1 cellular context compared by ENCODE assay signal in the genomic region with DNA sequence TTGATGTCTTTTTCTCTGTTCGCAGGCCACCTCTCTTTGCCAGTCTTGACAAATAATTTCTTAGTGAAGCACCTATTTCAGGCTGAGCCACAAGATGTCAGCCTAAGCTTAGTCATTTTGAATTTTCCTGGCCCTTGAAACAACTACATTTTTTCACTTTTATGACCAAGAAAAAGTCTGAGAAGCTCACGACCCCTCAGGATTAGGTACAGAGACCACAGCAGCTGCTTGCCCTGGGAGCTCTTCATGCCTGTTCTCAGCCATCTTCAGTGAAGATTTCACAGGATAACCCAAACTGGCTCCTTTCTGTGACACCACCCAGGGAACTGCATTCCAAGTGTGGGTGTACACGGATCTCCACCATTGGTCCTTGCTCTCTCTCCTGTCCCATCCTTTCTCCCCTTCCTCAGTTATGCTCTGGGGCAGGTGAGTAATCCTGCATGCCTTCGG.
TF ChIP-seq lines count a peak whose summit lies in the region.

No MANE protein-coding gene starts in this region.

TF ChIP-seq in GM23338, 12 proteins besides CTCF, POLR2A, EP300 and RAD21 (continued from another document):
- TF ChIP-seq, protein P1, sequence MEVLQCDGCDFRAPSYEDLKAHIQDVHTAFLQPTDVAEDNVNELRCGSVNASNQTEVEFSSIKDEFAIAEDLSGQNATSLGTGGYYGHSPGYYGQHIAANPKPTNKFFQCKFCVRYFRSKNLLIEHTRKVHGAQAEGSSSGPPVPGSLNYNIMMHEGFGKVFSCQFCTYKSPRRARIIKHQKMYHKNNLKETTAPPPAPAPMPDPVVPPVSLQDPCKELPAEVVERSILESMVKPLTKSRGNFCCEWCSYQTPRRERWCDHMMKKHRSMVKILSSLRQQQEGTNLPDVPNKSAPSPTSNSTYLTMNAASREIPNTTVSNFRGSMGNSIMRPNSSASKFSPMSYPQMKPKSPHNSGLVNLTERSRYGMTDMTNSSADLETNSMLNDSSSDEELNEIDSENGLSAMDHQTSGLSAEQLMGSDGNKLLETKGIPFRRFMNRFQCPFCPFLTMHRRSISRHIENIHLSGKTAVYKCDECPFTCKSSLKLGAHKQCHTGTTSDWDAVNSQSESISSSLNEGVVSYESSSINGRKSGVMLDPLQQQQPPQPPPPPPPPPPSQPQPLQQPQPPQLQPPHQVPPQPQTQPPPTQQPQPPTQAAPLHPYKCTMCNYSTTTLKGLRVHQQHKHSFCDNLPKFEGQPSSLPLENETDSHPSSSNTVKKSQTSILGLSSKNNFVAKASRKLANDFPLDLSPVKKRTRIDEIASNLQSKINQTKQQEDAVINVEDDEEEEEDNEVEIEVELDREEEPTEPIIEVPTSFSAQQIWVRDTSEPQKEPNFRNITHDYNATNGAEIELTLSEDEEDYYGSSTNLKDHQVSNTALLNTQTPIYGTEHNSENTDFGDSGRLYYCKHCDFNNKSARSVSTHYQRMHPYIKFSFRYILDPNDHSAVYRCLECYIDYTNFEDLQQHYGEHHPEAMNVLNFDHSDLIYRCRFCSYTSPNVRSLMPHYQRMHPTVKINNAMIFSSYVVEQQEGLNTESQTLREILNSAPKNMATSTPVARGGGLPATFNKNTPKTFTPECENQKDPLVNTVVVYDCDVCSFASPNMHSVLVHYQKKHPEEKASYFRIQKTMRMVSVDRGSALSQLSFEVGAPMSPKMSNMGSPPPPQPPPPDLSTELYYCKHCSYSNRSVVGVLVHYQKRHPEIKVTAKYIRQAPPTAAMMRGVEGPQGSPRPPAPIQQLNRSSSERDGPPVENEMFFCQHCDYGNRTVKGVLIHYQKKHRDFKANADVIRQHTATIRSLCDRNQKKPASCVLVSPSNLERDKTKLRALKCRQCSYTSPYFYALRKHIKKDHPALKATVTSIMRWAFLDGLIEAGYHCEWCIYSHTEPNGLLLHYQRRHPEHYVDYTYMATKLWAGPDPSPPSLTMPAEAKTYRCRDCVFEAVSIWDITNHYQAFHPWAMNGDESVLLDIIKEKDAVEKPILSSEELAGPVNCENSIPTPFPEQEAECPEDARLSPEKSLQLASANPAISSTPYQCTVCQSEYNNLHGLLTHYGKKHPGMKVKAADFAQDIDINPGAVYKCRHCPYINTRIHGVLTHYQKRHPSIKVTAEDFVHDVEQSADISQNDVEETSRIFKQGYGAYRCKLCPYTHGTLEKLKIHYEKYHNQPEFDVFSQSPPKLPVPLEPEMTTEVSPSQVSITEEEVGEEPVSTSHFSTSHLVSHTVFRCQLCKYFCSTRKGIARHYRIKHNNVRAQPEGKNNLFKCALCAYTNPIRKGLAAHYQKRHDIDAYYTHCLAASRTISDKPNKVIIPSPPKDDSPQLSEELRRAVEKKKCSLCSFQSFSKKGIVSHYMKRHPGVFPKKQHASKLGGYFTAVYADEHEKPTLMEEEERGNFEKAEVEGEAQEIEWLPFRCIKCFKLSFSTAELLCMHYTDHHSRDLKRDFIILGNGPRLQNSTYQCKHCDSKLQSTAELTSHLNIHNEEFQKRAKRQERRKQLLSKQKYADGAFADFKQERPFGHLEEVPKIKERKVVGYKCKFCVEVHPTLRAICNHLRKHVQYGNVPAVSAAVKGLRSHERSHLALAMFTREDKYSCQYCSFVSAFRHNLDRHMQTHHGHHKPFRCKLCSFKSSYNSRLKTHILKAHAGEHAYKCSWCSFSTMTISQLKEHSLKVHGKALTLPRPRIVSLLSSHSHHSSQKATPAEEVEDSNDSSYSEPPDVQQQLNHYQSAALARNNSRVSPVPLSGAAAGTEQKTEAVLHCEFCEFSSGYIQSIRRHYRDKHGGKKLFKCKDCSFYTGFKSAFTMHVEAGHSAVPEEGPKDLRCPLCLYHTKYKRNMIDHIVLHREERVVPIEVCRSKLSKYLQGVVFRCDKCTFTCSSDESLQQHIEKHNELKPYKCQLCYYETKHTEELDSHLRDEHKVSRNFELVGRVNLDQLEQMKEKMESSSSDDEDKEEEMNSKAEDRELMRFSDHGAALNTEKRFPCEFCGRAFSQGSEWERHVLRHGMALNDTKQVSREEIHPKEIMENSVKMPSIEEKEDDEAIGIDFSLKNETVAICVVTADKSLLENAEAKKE (CRISPR knock-in tag; IDR thresholded peaks at IDR 0.05), result no peak
- TF ChIP-seq JUNB (IDR thresholded peaks at IDR 0.05; ENCODE audit: unreplicated experiment), result no peak
- no peak for TF ChIP-seq ZNF114 (CRISPR knock-in tag; IDR thresholded peaks at IDR 0.05)
- TF ChIP-seq EZH2phosphoT487 (IDR thresholded peaks at IDR 0.05; ENCODE audit: unreplicated experiment), result no peak
- TF ChIP-seq ZNF331 (CRISPR knock-in tag; IDR thresholded peaks at IDR 0.05; ENCODE audit: low read depth), result no peak
